8 cellular contexts compared by ENCODE assay signal in the genomic region with DNA sequence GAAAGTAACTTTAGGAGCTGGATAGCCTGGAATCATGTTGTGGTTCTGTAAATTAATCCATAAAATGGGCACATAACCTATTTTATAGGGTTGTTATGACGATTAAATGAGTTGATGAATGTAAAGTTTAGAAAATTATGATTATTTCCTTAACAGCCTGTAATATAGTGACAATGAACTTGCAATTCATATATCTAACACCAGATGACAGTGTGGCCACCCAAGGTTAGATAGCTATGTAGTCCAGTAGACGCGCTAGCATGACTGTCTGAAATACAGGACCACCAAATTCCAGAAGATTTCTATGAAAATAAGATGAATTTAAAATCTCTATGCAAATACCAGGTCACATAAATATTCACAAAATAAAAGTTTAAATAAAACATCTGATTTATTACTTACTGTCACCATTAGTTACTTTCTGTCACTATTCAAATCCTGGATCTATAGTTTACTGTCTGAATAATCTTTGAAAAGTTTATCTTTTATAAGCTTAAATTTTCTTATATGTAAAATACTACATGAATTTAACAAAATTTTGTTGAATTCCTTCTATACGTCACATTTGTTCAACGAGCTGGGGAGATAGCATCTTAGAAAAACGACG. TPM values are rescaled to one million over a fixed set of nuclear protein-coding genes. Genes with fewer than 3 reads are reported as not detected.
DNase-seq lines count a peak whose midpoint lies in the region; ATAC-seq, FAIRE-seq and TF ChIP-seq lines count a peak whose summit lies in the region.

No MANE protein-coding gene starts in this region.

- TF ChIP-seq POLR2A in spleen (IDR thresholded peaks at IDR 0.05) (no peak), lower leg skin (IDR thresholded peaks at IDR 0.05) (no peak)

- intact Hi-C loops in spleen (cut with DNase I; ENCODE audit: low total_unique reads) (no loop called here), lower leg skin (cut with DNase I; ENCODE audit: low total_unique reads) (no loop called here)

- WGBS in spleen, 5 donors: 74 to 82% (median 76%) methylated on average over 7 of the region's 7 CpGs
- WGBS in lower leg skin, 2 donors: 84% methylated on average over 7 of the region's 7 CpGs

- H3K4me1 Mint-ChIP-seq in activated CD8-positive, alpha-beta memory T cell treated with anti-CD3 and anti-CD28 coated beads, Interleukin-2, amount 10 ng/mL, durations not matched to agents 7 days and 5 days: peaks cover 7% of the 10 kb centered on the region

- H3K36me3 ChIP-seq in spleen: no peaks in the 10 kb centered on the region

- peak; percentile 73 for ATAC-seq in activated CD8-positive, alpha-beta memory T cell treated with anti-CD3 and anti-CD28 coated beads, Interleukin-2, amount 10 ng/mL, durations not matched to agents 7 days and 5 days
- peak; percentile 67 for ATAC-seq in GM21447 (IDR thresholded peaks at IDR 0.05; ENCODE audit: unreplicated experiment)

- FAIRE-seq in frontal cortex (lab: Jason Lieb, UNC): peak; percentile 80

- H3K27ac Mint-ChIP-seq in activated CD8-positive, alpha-beta memory T cell treated with anti-CD3 and anti-CD28 coated beads, Interleukin-2, amount 10 ng/mL, durations not matched to agents 7 days and 5 days: no peak overlapping the region

- peaks cover 28% of the 10 kb centered on the region for H3K27me3 Mint-ChIP-seq in activated CD8-positive, alpha-beta memory T cell treated with anti-CD3 and anti-CD28 coated beads, Interleukin-2, amount 10 ng/mL, durations not matched to agents 7 days and 5 days

- no peaks in the 10 kb centered on the region for H3K36me3 Mint-ChIP-seq in activated CD8-positive, alpha-beta memory T cell treated with anti-CD3 and anti-CD28 coated beads, Interleukin-2, amount 10 ng/mL, durations not matched to agents 7 days and 5 days

- TF ChIP-seq CTCF in spleen (IDR thresholded peaks at IDR 0.05 in 8 of 11, conservative IDR thresholded peaks at IDR 0.05 in 3 of 11) (peak; percentile 26 to 75 (median 68)), lower leg skin (IDR thresholded peaks at IDR 0.05) (no peak)

- H3K9me3 ChIP-seq in spleen: no peaks in the 10 kb centered on the region

- CTCF ChIA-PET in activated CD8-positive, alpha-beta memory T cell treated with anti-CD3 and anti-CD28 coated beads, Interleukin-2, amount 10 ng/mL, durations not matched to agents 7 days and 5 days (lab: Charles Lee): interaction anchor here (1.0 to 2.9 kb wide), 6 partner anchors 8 to 243 kb away, joined by 3 to 28 read pairs (median 6); no protein-coding TSS in a partner anchor

- H3K9me3 Mint-ChIP-seq in activated CD8-positive, alpha-beta memory T cell treated with anti-CD3 and anti-CD28 coated beads, Interleukin-2, amount 10 ng/mL, durations not matched to agents 7 days and 5 days (ENCODE audit: low read depth): no peaks in the 10 kb centered on the region

- no peak overlapping the region for H3K27ac ChIP-seq in spleen

- H3K4me3 ChIP-seq in spleen (no peak overlapping the region), lower leg skin (ENCODE audit: low read depth, poor library complexity, severe bottlenecking) (no peak overlapping the region)

- no peak overlapping the region for H3K4me3 Mint-ChIP-seq in activated CD8-positive, alpha-beta memory T cell treated with anti-CD3 and anti-CD28 coated beads, Interleukin-2, amount 10 ng/mL, durations not matched to agents 7 days and 5 days

- no peaks in the 10 kb centered on the region for H3K4me1 ChIP-seq in spleen

- no peak for DNase-seq in activated CD8-positive, alpha-beta memory T cell treated with anti-CD3 and anti-CD28 coated beads, Interleukin-2, amount 10 ng/mL, durations not matched to agents 7 days and 5 days
- no peak for DNase-seq in activated CD8-positive, alpha-beta memory T cell treated with anti-CD3 and anti-CD28 coated beads, Interleukin-2, amount 50 U/mL, for 48 hours
- DNase-seq in HT-29 (ENCODE audit: low spot score) (peak; percentile 59), SW480 (ENCODE audit: low spot score) (peak; percentile 45), frontal cortex (ENCODE audit: low spot score in 2 of 2) (peak in 1 of 2 donors; percentile 18), spleen (no peak), lower leg skin (ENCODE audit: low spot score in 2 of 2) (no peak)

- H3K27me3 ChIP-seq in spleen (replicated peaks in 1 of 7): no peaks in the 10 kb centered on the region

RNA-seq across cellular contexts. Expression of a gene that starts 26.1 kb away (rescaled TPM):
- total RNA-seq in activated CD8-positive, alpha-beta memory T cell treated with anti-CD3 and anti-CD28 coated beads, Interleukin-2, amount 10 ng/mL, durations not matched to agents 7 days and 5 days: 1 to 10 TPM; 6.4 to 9.5 TPM
- 9.2 and 11.2 TPM in 2 replicates for total RNA-seq in HT-29 (2014; rRNA removed; shearing (Covaris generic))
- total RNA-seq in frontal cortex: 58.7 TPM
- total RNA-seq in spleen: 10 to 100 TPM in 1 of 7 donors, 1 to 10 TPM in 6; 3.0 to 11.7 (median 4.1) TPM
- 1 to 10 TPM; 1.5 to 3.6 (median 2.4) TPM for polyA plus RNA-seq in spleen
- total RNA-seq in lower leg skin: 1 to 10 TPM; 5.7 to 8.2 (median 6.4) TPM

Comparison
In these comparisons a context has a peak if more than half of its experiments do, and no peak if none do; other contexts are left out.
1. DNase-seq: peak in HT-29 (single experiment) and SW480 (single experiment); none in activated CD8-positive, alpha-beta memory T cell treated with anti-CD3 and anti-CD28 coated beads, Interleukin-2, amount 10 ng/mL, durations not matched to agents 7 days and 5 days (single experiment), activated CD8-positive, alpha-beta memory T cell treated with anti-CD3 and anti-CD28 coated beads, Interleukin-2, amount 50 U/mL, for 48 hours (single experiment), spleen (single experiment) and lower leg skin (0 of 2).
2. CTCF ChIP-seq: peak in spleen (11 of 11); none in lower leg skin (0 of 3).